Comparison of ENCODE assay signal across 1 cellular context in genomic region chr10:16996530-16996964, GRCh38.
A peak's percentile ranks its signal among the peaks of the same experiment; 100 is the strongest.
TF ChIP-seq lines count a peak whose summit lies in the region.

No MANE protein-coding gene starts in this region.

TF ChIP-seq in SK-N-SH, 30 proteins besides CTCF, POLR2A, EP300 and RAD21 (continued from another document):
- TF ChIP-seq, protein P1, sequence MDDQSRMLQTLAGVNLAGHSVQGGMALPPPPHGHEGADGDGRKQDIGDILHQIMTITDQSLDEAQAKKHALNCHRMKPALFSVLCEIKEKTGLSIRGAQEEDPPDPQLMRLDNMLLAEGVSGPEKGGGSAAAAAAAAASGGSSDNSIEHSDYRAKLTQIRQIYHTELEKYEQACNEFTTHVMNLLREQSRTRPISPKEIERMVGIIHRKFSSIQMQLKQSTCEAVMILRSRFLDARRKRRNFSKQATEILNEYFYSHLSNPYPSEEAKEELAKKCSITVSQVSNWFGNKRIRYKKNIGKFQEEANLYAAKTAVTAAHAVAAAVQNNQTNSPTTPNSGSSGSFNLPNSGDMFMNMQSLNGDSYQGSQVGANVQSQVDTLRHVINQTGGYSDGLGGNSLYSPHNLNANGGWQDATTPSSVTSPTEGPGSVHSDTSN (IDR thresholded peaks at IDR 0.05), result peak; percentile 86
- TF ChIP-seq NRF1 (IDR thresholded peaks at IDR 0.05; ENCODE audit: low read depth, low read length) (no peak), MEF2A (IDR thresholded peaks at IDR 0.05; ENCODE audit: borderline replicate concordance, low read depth) (peak; percentile 63), NFIC (IDR thresholded peaks at IDR 0.05; ENCODE audit: borderline replicate concordance) (peak; percentile 84), ELF1 (IDR thresholded peaks at IDR 0.05) (peak; percentile 16; the same call in 1 of the 2 replicates), MAX (IDR thresholded peaks at IDR 0.05; ENCODE audit: low read depth) (peak; percentile 85)
TF ChIP-seq in SK-N-SH: peak in this region for 13.
